24 cellular contexts compared by ENCODE assay signal in genomic region chr14:62053188-62053587, GRCh38.
DNase-seq lines count a peak whose midpoint lies in the region; ATAC-seq and TF ChIP-seq lines count a peak whose summit lies in the region.
"Had no signal": no experiment of that assay in that cellular context is flagged by ENCODE, and none has a peak within 500 bp of the region (broad histone marks: within the 10 kb centered on the region; RNA-seq: fewer than 3 reads in every experiment).

No MANE protein-coding gene starts in this region.

- 92 to 97% methylated on average over 3 of the region's 3 CpGs for WGBS in endodermal cell (ENCODE audit: insufficient coverage in 1 of 2, insufficient read length in 1 of 2), 2 experiments

- H3K4me3 Mint-ChIP-seq in activated naive CD4-positive, alpha-beta T cell treated with anti-CD3 and anti-CD28 coated beads for 36 hours = no peak overlapping the region
- no peak overlapping the region for H3K4me3 Mint-ChIP-seq in endodermal cell
- H3K4me3 Mint-ChIP-seq: activated naive CD8-positive, alpha-beta T cell treated with anti-CD3 and anti-CD28 coated beads for 36 hours; activated T-cell treated with anti-CD3 and anti-CD28 coated beads, Interleukin-2, amount 50 U/mL, for 72 hours; brain; neural progenitor cell; stimulated activated naive CD8-positive, alpha-beta T cell treated with anti-CD3 and anti-CD28 coated beads, Interleukin-15, amount 100 ng/mL, for 72 hours had no signal

- H3K27me3 ChIP-seq in endodermal cell (ENCODE audit: control insufficient read depth, insufficient read depth, low read length, poor library complexity, severe bottlenecking) = no peaks in the 10 kb centered on the region
- H3K27me3 ChIP-seq: colonic mucosa, neural progenitor cell had no signal

- intact Hi-C loops in activated naive CD4-positive, alpha-beta T cell treated with anti-CD3 and anti-CD28 coated beads for 36 hours (cut with micrococcal nuclease) = no loop called here

- no peak for DNase-seq in activated naive CD4-positive, alpha-beta T cell treated with anti-CD3 and anti-CD28 coated beads for 36 hours
- DNase-seq in epidermal melanocyte (ENCODE audit: insufficient read length, low spot score) = no peak
- no peak for DNase-seq in anterior cingulate cortex (lab: John Stamatoyannopoulos, UW)
- no peak for DNase-seq in endodermal cell
- DNase-seq: activated CD8-positive, alpha-beta memory T cell treated with anti-CD3 and anti-CD28 coated beads for 24 hours; activated naive CD8-positive, alpha-beta T cell treated with anti-CD3 and anti-CD28 coated beads for 36 hours; activated T-cell treated with anti-CD3 and anti-CD28 coated beads, Interleukin-2, amount 50 U/mL, for 72 hours; BE2C; colonic mucosa; head of caudate nucleus; left ventricle myocardium superior; NCI-H2029; NK-92 treated with Interleukin-12 subunit alpha and Interleukin-12 subunit beta, amount 100 ng/mL, for 24 hours; psoas muscle; SK-N-SH; small intestine; stimulated activated CD4-positive, alpha-beta T cell treated with anti-CD3 and anti-CD28 coated beads, Interleukin-2, amount 100 ng/mL, for 48 hours; stimulated activated naive CD8-positive, alpha-beta T cell treated with anti-CD3 and anti-CD28 coated beads, Interleukin-15, amount 100 ng/mL, for 72 hours; trophoblast cell had no signal

- H3K27ac Mint-ChIP-seq in activated naive CD4-positive, alpha-beta T cell treated with anti-CD3 and anti-CD28 coated beads for 36 hours = no peak overlapping the region
- H3K27ac Mint-ChIP-seq in endodermal cell = no peak overlapping the region
- H3K27ac Mint-ChIP-seq: activated naive CD8-positive, alpha-beta T cell treated with anti-CD3 and anti-CD28 coated beads for 36 hours; activated T-cell treated with anti-CD3 and anti-CD28 coated beads, Interleukin-2, amount 50 U/mL, for 72 hours; brain; neural progenitor cell; stimulated activated naive CD8-positive, alpha-beta T cell treated with anti-CD3 and anti-CD28 coated beads, Interleukin-15, amount 100 ng/mL, for 72 hours had no signal

- H3K27ac ChIP-seq in endodermal cell (ENCODE audit: low read depth, low read length) = no peak overlapping the region
- H3K27ac ChIP-seq: colonic mucosa, neural progenitor cell, psoas muscle had no signal

- H3K4me1 ChIP-seq in endodermal cell (ENCODE audit: control insufficient read depth, insufficient read depth, low read length) = no peaks in the 10 kb centered on the region
- H3K4me1 ChIP-seq: BE2C, colonic mucosa, psoas muscle had no signal

- peak; percentile 95 for ATAC-seq in GM18870 (IDR thresholded peaks at IDR 0.05; ENCODE audit: unreplicated experiment)
- peak; percentile 61 for ATAC-seq in GM21529 (IDR thresholded peaks at IDR 0.05; ENCODE audit: unreplicated experiment)
- ATAC-seq in HG03066 (IDR thresholded peaks at IDR 0.05; ENCODE audit: low read depth, unreplicated experiment) = peak; percentile 84
- ATAC-seq: activated T-cell treated with anti-CD3 and anti-CD28 coated beads, Interleukin-2, amount 50 U/mL, for 72 hours; left ventricle myocardium superior; psoas muscle; stimulated activated naive CD8-positive, alpha-beta T cell treated with anti-CD3 and anti-CD28 coated beads, Interleukin-15, amount 100 ng/mL, for 72 hours had no signal

- H3K36me3 Mint-ChIP-seq in activated naive CD4-positive, alpha-beta T cell treated with anti-CD3 and anti-CD28 coated beads for 36 hours (ENCODE audit: low read depth) = no peaks in the 10 kb centered on the region
- H3K36me3 Mint-ChIP-seq in endodermal cell (ENCODE audit: low read depth) = peaks cover 2% of the 10 kb centered on the region
- H3K36me3 Mint-ChIP-seq: activated naive CD8-positive, alpha-beta T cell treated with anti-CD3 and anti-CD28 coated beads for 36 hours had no signal

- H3K4me1 Mint-ChIP-seq in activated naive CD4-positive, alpha-beta T cell treated with anti-CD3 and anti-CD28 coated beads for 36 hours (ENCODE audit: low read depth) = no peaks in the 10 kb centered on the region
- peaks cover 19% of the 10 kb centered on the region for H3K4me1 Mint-ChIP-seq in endodermal cell
- H3K4me1 Mint-ChIP-seq: activated naive CD8-positive, alpha-beta T cell treated with anti-CD3 and anti-CD28 coated beads for 36 hours; stimulated activated naive CD8-positive, alpha-beta T cell treated with anti-CD3 and anti-CD28 coated beads, Interleukin-15, amount 100 ng/mL, for 72 hours had no signal

- peaks cover 7% of the 10 kb centered on the region for H3K9me3 ChIP-seq in endodermal cell (ENCODE audit: control insufficient read depth, low read length)
- H3K9me3 ChIP-seq: BE2C, colonic mucosa, psoas muscle, SK-N-SH had no signal

- no peak for TF ChIP-seq CTCF in endodermal cell (conservative IDR thresholded peaks at IDR 0.05)

- H3K4me3 ChIP-seq in endodermal cell (ENCODE audit: low read length) = no peak overlapping the region
- H3K4me3 ChIP-seq: colonic mucosa, neural progenitor cell, psoas muscle had no signal

- CTCF ChIA-PET in activated naive CD4-positive, alpha-beta T cell treated with anti-CD3 and anti-CD28 coated beads for 36 hours (lab: Charles Lee) = no interaction called here

- H3K9ac ChIP-seq in endodermal cell (ENCODE audit: extremely low read depth, low read length, poor library complexity, severe bottlenecking) = no peak overlapping the region
- H3K9ac ChIP-seq: neural progenitor cell, SK-N-SH had no signal

- H3K27me3 Mint-ChIP-seq in activated naive CD4-positive, alpha-beta T cell treated with anti-CD3 and anti-CD28 coated beads for 36 hours (ENCODE audit: low read depth) = peaks cover 7% of the 10 kb centered on the region
- H3K27me3 Mint-ChIP-seq in endodermal cell (ENCODE audit: insufficient read depth) = peaks cover 6% of the 10 kb centered on the region
- H3K27me3 Mint-ChIP-seq: stimulated activated naive CD8-positive, alpha-beta T cell treated with anti-CD3 and anti-CD28 coated beads, Interleukin-15, amount 100 ng/mL, for 72 hours had no signal

- H3K36me3 ChIP-seq in endodermal cell (ENCODE audit: control insufficient read depth, insufficient read depth, low read length) = no peaks in the 10 kb centered on the region
- H3K36me3 ChIP-seq: BE2C, colonic mucosa, neural progenitor cell had no signal

- H3K9me3 Mint-ChIP-seq in activated naive CD4-positive, alpha-beta T cell treated with anti-CD3 and anti-CD28 coated beads for 36 hours = no peaks in the 10 kb centered on the region
- peaks cover 46% of the 10 kb centered on the region for H3K9me3 Mint-ChIP-seq in endodermal cell
